29 cellular contexts compared by ENCODE assay signal in genomic region chr12:102501773-102502172, GRCh38. TPM values are rescaled to one million over a fixed set of nuclear protein-coding genes. Genes with fewer than 3 reads are reported as not detected.
DNase-seq lines count a peak whose midpoint lies in the region; ATAC-seq, FAIRE-seq and TF ChIP-seq lines count a peak whose summit lies in the region.
"Had no signal": no experiment of that assay in that cellular context is flagged by ENCODE, and none has a peak within 500 bp of the region (broad histone marks: within the 10 kb centered on the region; RNA-seq: fewer than 3 reads in every experiment).

No MANE protein-coding gene starts in this region.

- no peaks in the 10 kb centered on the region for H3K4me1 ChIP-seq in GM23248 (ENCODE audit: insufficient read depth)
- H3K4me1 ChIP-seq in SK-N-SH (ENCODE audit: control insufficient read depth in 1 of 2, insufficient read depth in 2 of 2, low read depth in 1 of 2, low read length in 1 of 2), result no peaks in the 10 kb centered on the region
- peaks cover 12% of the 10 kb centered on the region for H3K4me1 ChIP-seq in testis
- H3K4me1 ChIP-seq: esophagus muscularis mucosa, gastroesophageal sphincter, psoas muscle, SJSA1, tibial artery had no signal

- H3K9ac ChIP-seq in GM23248, result no peak overlapping the region
- H3K9ac ChIP-seq in SK-N-SH, result no peak overlapping the region

- no peaks in the 10 kb centered on the region for H3K36me3 Mint-ChIP-seq in activated CD8-positive, alpha-beta T cell treated with anti-CD3 and anti-CD28 coated beads, Interleukin-2, amount 10 ng/mL, durations not matched to agents 7 days and 5 days (ENCODE audit: low read depth)
- H3K36me3 Mint-ChIP-seq: activated naive CD8-positive, alpha-beta T cell; CD4-positive, CD25-positive, alpha-beta regulatory T cell had no signal

- H3K27ac ChIP-seq in GM23248, result no peak overlapping the region
- no peak overlapping the region for H3K27ac ChIP-seq in SK-N-SH (ENCODE audit: low read depth in 2 of 2, low read length in 1 of 2)
- H3K27ac ChIP-seq in testis, result no peak overlapping the region
- H3K27ac ChIP-seq: esophagus muscularis mucosa, gastroesophageal sphincter, hepatocyte, neutrophil, psoas muscle, SJSA1, tibial artery had no signal

- H3K4me3 Mint-ChIP-seq in activated CD8-positive, alpha-beta T cell treated with anti-CD3 and anti-CD28 coated beads, Interleukin-2, amount 10 ng/mL, durations not matched to agents 7 days and 5 days, result no peak overlapping the region
- H3K4me3 Mint-ChIP-seq: activated naive CD8-positive, alpha-beta T cell; CD4-positive, CD25-positive, alpha-beta regulatory T cell; endodermal cell; stimulated activated naive CD8-positive, alpha-beta T cell treated with anti-CD3 and anti-CD28 coated beads, Interleukin-15, Interleukin-2, amounts not matched to agents 100 ng/mL and 50 ng/mL, for 24 hours had no signal

- FAIRE-seq in urothelium cell line (lab: Jason Lieb, UNC), result no peak
- FAIRE-seq: astrocyte had no signal

- H3K9me3 Mint-ChIP-seq in activated CD8-positive, alpha-beta T cell treated with anti-CD3 and anti-CD28 coated beads, Interleukin-2, amount 10 ng/mL, durations not matched to agents 7 days and 5 days (ENCODE audit: insufficient read depth), result no peaks in the 10 kb centered on the region
- H3K9me3 Mint-ChIP-seq: stimulated activated naive CD8-positive, alpha-beta T cell treated with anti-CD3 and anti-CD28 coated beads, Interleukin-15, Interleukin-2, amounts not matched to agents 100 ng/mL and 50 ng/mL, for 24 hours had no signal

- POLR2A ChIA-PET in SK-N-SH (lab: Yijun Ruan, JAX), result no interaction called here
- POLR2A ChIA-PET in activated CD8-positive, alpha-beta T cell treated with anti-CD3 and anti-CD28 coated beads, Interleukin-2, amount 10 ng/mL, durations not matched to agents 7 days and 5 days (lab: Charles Lee), result no interaction called here

- no peak for TF ChIP-seq POLR2A in testis (IDR thresholded peaks at IDR 0.05)

- intact Hi-C loops in testis (cut with DNase I; ENCODE audit: low total_unique reads), result no loop called here

- H3K27ac Mint-ChIP-seq in activated CD8-positive, alpha-beta T cell treated with anti-CD3 and anti-CD28 coated beads, Interleukin-2, amount 10 ng/mL, durations not matched to agents 7 days and 5 days, result no peak overlapping the region
- H3K27ac Mint-ChIP-seq: activated naive CD8-positive, alpha-beta T cell; CD4-positive, CD25-positive, alpha-beta regulatory T cell; endodermal cell; stimulated activated naive CD8-positive, alpha-beta T cell treated with anti-CD3 and anti-CD28 coated beads, Interleukin-15, Interleukin-2, amounts not matched to agents 100 ng/mL and 50 ng/mL, for 24 hours had no signal

- TF ChIP-seq RAD21 in SK-N-SH (IDR thresholded peaks at IDR 0.05; ENCODE audit: low read length), result no peak

- no peaks in the 10 kb centered on the region for H3K9me2 ChIP-seq in GM23248 (ENCODE audit: insufficient read depth)
- H3K9me2 ChIP-seq in SK-N-SH, result no peaks in the 10 kb centered on the region

- no peaks in the 10 kb centered on the region for H3K79me2 ChIP-seq in GM23248 (ENCODE audit: insufficient read depth)
- no peaks in the 10 kb centered on the region for H3K79me2 ChIP-seq in SK-N-SH (ENCODE audit: insufficient read depth)
- H3K79me2 ChIP-seq: hepatocyte had no signal

- ATAC-seq in activated CD8-positive, alpha-beta T cell treated with anti-CD3 and anti-CD28 coated beads, Interleukin-2, amount 10 ng/mL, durations not matched to agents 7 days and 5 days, result no peak
- ATAC-seq: gastroesophageal sphincter, left cardiac atrium had no signal

- peak; percentile 8 for DNase-seq in GM23248
- no peak for DNase-seq in SK-N-SH
- peak; percentile 26 for DNase-seq in left kidney (ENCODE audit: low read depth, low spot score)
- DNase-seq in testis, result peak; percentile 30
- no peak for DNase-seq in GM13976 (ENCODE audit: low spot score)
- no peak for DNase-seq in urothelium cell line (ENCODE audit: low spot score)
- no peak for DNase-seq in activated CD8-positive, alpha-beta T cell treated with anti-CD3 and anti-CD28 coated beads, Interleukin-2, amount 10 ng/mL, durations not matched to agents 7 days and 5 days
- DNase-seq: activated CD8-positive, alpha-beta memory T cell treated with anti-CD3 and anti-CD28 coated beads for 24 hours; activated effector memory CD4-positive, alpha-beta T cell treated with Interleukin-2 at 50 U/mL for 16 hours; caudate nucleus; CD4-positive, CD25-positive, alpha-beta regulatory T cell; endodermal cell; GOT3; left cardiac atrium; NCI-H1092 treated with DMSO at 0.1 percent for 48 hours; NCI-H187 treated with DMSO at 0.1 percent for 48 hours; NCI-H226; tibial artery had no signal

- no peaks in the 10 kb centered on the region for H3K36me3 ChIP-seq in GM23248 (ENCODE audit: low read depth)
- no peaks in the 10 kb centered on the region for H3K36me3 ChIP-seq in SK-N-SH (replicated peaks in 1 of 2; ENCODE audit: control insufficient read depth in 1 of 2, insufficient read depth in 2 of 2, low read length in 1 of 2)
- H3K36me3 ChIP-seq in testis (ENCODE audit: low read depth, missing control alignments), result no peaks in the 10 kb centered on the region
- H3K36me3 ChIP-seq: esophagus muscularis mucosa, gastroesophageal sphincter, neutrophil, SJSA1, tibial artery had no signal

- H3K4me1 Mint-ChIP-seq in activated CD8-positive, alpha-beta T cell treated with anti-CD3 and anti-CD28 coated beads, Interleukin-2, amount 10 ng/mL, durations not matched to agents 7 days and 5 days (ENCODE audit: low read depth), result no peaks in the 10 kb centered on the region
- H3K4me1 Mint-ChIP-seq: CD4-positive, CD25-positive, alpha-beta regulatory T cell; endodermal cell had no signal

- WGBS in GM23248 (ENCODE audit: low coverage in 1 of 2, low lambda C conversion rate in 2 of 2, missing lambda C conversion rate in 2 of 2), 2 experiments, result 21 to 28% methylated on average over 5 of the region's 5 CpGs
- WGBS in SK-N-SH (ENCODE audit: low lambda C conversion rate), result 31% methylated on average over 5 of the region's 5 CpGs
- 36 to 57% methylated on average over 5 of the region's 5 CpGs for WGBS in testis, 2 donors

- H2AFZ ChIP-seq in GM23248, result 0 out of 2 replicates have a peak overlapping the region, but pooled peaks have one; percentile 51
- peak overlapping the region; percentile 93 for H2AFZ ChIP-seq in SK-N-SH (ENCODE audit: low read depth)
- H2AFZ ChIP-seq: hepatocyte had no signal

- in situ Hi-C loops in GM23248 (cut with MboI), result no loop called here
- in situ Hi-C loops in GM13976 (cut with MboI; ENCODE audit: low sequenced_read_pairs, unreplicated experiment), result no loop called here

- H3K4me2 ChIP-seq in GM23248 (ENCODE audit: unreplicated experiment), result no peak overlapping the region
- H3K4me2 ChIP-seq in SK-N-SH, result peak overlapping the region; percentile 49; the same call in 1 of the 2 replicates
- H3K4me2 ChIP-seq: hepatocyte had no signal

- H3K27me3 Mint-ChIP-seq in activated CD8-positive, alpha-beta T cell treated with anti-CD3 and anti-CD28 coated beads, Interleukin-2, amount 10 ng/mL, durations not matched to agents 7 days and 5 days (ENCODE audit: low read depth), result peaks cover 21% of the 10 kb centered on the region
- H3K27me3 Mint-ChIP-seq: CD4-positive, CD25-positive, alpha-beta regulatory T cell had no signal

- H3K9me3 ChIP-seq in GM23248 (ENCODE audit: low read depth), result no peaks in the 10 kb centered on the region
- H3K9me3 ChIP-seq in SK-N-SH, result no peaks in the 10 kb centered on the region
- H3K9me3 ChIP-seq in testis, result no peaks in the 10 kb centered on the region
- H3K9me3 ChIP-seq: neutrophil, psoas muscle, SJSA1 had no signal

- H3K27me3 ChIP-seq in GM23248 (replicated peaks; ENCODE audit: insufficient read depth) (no peaks in the 10 kb centered on the region), SK-N-SH (ENCODE audit: insufficient read depth) (no peaks in the 10 kb centered on the region), testis (no peaks in the 10 kb centered on the region)
- H3K27me3 ChIP-seq: esophagus muscularis mucosa, gastroesophageal sphincter, hepatocyte, neutrophil, SJSA1, tibial artery had no signal

- H3K4me3 ChIP-seq in GM23248 (no peak overlapping the region), SK-N-SH (ENCODE audit: low read depth in 2 of 2, low read length in 1 of 2) (no peak overlapping the region; a peak in 1 of 4 replicates), testis (no peak overlapping the region)
- H3K4me3 ChIP-seq: esophagus muscularis mucosa, gastroesophageal sphincter, hepatocyte, psoas muscle, SJSA1, tibial artery had no signal

- H4K20me1 ChIP-seq in GM23248 (ENCODE audit: insufficient read depth) (no peaks in the 10 kb centered on the region), SK-N-SH (ENCODE audit: insufficient read depth) (no peaks in the 10 kb centered on the region)

- TF ChIP-seq EP300 in SK-N-SH (IDR thresholded peaks at IDR 0.05; ENCODE audit: borderline replicate concordance in 1 of 2, low read depth in 1 of 2, low read length in 1 of 2), result no peak

- TF ChIP-seq CTCF in SK-N-SH (IDR thresholded peaks at IDR 0.05) (no peak), testis (IDR thresholded peaks at IDR 0.05) (no peak), GM13976 (IDR thresholded peaks at IDR 0.05; ENCODE audit: borderline replicate concordance, control extremely low read depth, extremely low read depth, insufficient read depth, missing control alignments) (no peak)

- H3F3A ChIP-seq in GM23248 (ENCODE audit: insufficient read depth), result no peaks in the 10 kb centered on the region
- H3F3A ChIP-seq in SK-N-SH (replicated peaks; ENCODE audit: insufficient read depth), result no peaks in the 10 kb centered on the region

- CTCF ChIA-PET in SK-N-SH (lab: Yijun Ruan, JAX), result interaction anchor here (1.2 kb wide), 1 partner anchor 17 kb away, joined by 3 read pairs; no protein-coding TSS in a partner anchor
- CTCF ChIA-PET in activated CD8-positive, alpha-beta T cell treated with anti-CD3 and anti-CD28 coated beads, Interleukin-2, amount 10 ng/mL, durations not matched to agents 7 days and 5 days (lab: Charles Lee), result no interaction called here

RNA-seq across cellular contexts. Expression of gene IGF1, which starts 21.4 kb away (rescaled TPM):
- total RNA-seq in GM23248 (2014; rRNA removed; shearing (Covaris generic)), result 1.4 and 2.9 TPM in 2 replicates
- polyA plus RNA-seq in GM23248 (2016; fragmentation: Nextera tagmentation; extraction: Ambion mirVana), result 2.1 and 2.3 TPM in 2 replicates
- 0.07 and 0.29 TPM in 2 replicates for polyA plus RNA-seq in SK-N-SH (2012; rRNA removed)
- under 0.01 and 0.01 TPM in 2 replicates for polyA plus RNA-seq in SK-N-SH (2012; cell fraction: cytosol; rRNA removed)
- polyA plus RNA-seq in SK-N-SH (2012; cell fraction: nucleus; rRNA removed), result 0.05 TPM in 1 of 2 replicates, not detected in the other
- 10 to 100 TPM; 16.9 to 50.9 TPM for total RNA-seq in testis
- polyA plus RNA-seq in testis (ENCODE audit: insufficient read depth, low read depth, low replicate concordance), result 16.2 TPM
- 1 to 10 TPM in 1 of 2 experiments, under 1 TPM in 1; 0.52 to 1.2 TPM for total RNA-seq in activated CD8-positive, alpha-beta T cell treated with anti-CD3 and anti-CD28 coated beads, Interleukin-2, amount 10 ng/mL, durations not matched to agents 7 days and 5 days
- total RNA-seq: CD4-positive, CD25-positive, alpha-beta regulatory T cell; Daoy; endodermal cell; RPMI7951 had no signal
- polyA plus RNA-seq: CD4-positive, CD25-positive, alpha-beta regulatory T cell had no signal

Comparison
In these comparisons a context has a peak if more than half of its experiments do, and no peak if none do; other contexts are left out.
1. DNase-seq: peak in GM23248 (single experiment), left kidney (single experiment) and testis (single experiment); none in SK-N-SH (single experiment), GM13976 (single experiment), urothelium cell line (single experiment) and activated CD8-positive, alpha-beta T cell treated with anti-CD3 and anti-CD28 coated beads, Interleukin-2, amount 10 ng/mL, durations not matched to agents 7 days and 5 days (single experiment).